In genomic region chr12:66746489-66747201, GRCh38 we compare ENCODE assay signal across 15 cellular contexts.
DNase-seq lines count a peak whose midpoint lies in the region; ATAC-seq and TF ChIP-seq lines count a peak whose summit lies in the region.
"Had no signal": no experiment of that assay in that cellular context is flagged by ENCODE, and none has a peak within 500 bp of the region (broad histone marks: within the 10 kb centered on the region; RNA-seq: fewer than 3 reads in every experiment).

No MANE protein-coding gene starts in this region.

- CTCF ChIA-PET in WTC11 (lab: Charles Lee) = no interaction called here

- H3K9me3 Mint-ChIP-seq in WTC11 = no peaks in the 10 kb centered on the region
- H3K9me3 Mint-ChIP-seq: H9, HFFc6 had no signal

- H3K27me3 Mint-ChIP-seq in WTC11 (ENCODE audit: low read depth) = no peaks in the 10 kb centered on the region

- H3K56ac ChIP-seq in mesendoderm (ENCODE audit: low read length) = no peak overlapping the region

- H3K4me2 ChIP-seq in mesendoderm (ENCODE audit: low read length) = no peak overlapping the region

- TF ChIP-seq CTCF in WTC11 (IDR thresholded peaks at IDR 0.05) = no peak

- H3K79me1 ChIP-seq in mesendoderm (ENCODE audit: low read length) = no peaks in the 10 kb centered on the region

- H4K5ac ChIP-seq in mesendoderm (ENCODE audit: low read length) = no peak overlapping the region

- H3K18ac ChIP-seq in mesendoderm (ENCODE audit: low read length) = no peak overlapping the region

- no peak overlapping the region for H3K27ac ChIP-seq in mesendoderm (ENCODE audit: low read depth, low read length)

- no peak overlapping the region for H3K9ac ChIP-seq in mesendoderm (ENCODE audit: low read length)

- peaks cover 14% of the 10 kb centered on the region for H3K4me1 Mint-ChIP-seq in WTC11

- no peak overlapping the region for H3K4me3 Mint-ChIP-seq in WTC11
- H3K4me3 Mint-ChIP-seq: B cell; CD4-positive, alpha-beta T cell; H9; HFFc6 had no signal

- no peak overlapping the region for H4K8ac ChIP-seq in mesendoderm (ENCODE audit: low read depth, low read length)

- peak; percentile 7 for DNase-seq in H7
- DNase-seq in NCI-H69 (lab: John Stamatoyannopoulos, UW) = peak; percentile 49
- no peak for DNase-seq in WTC11 (ENCODE audit: low spot score)
- peak; percentile 60 for DNase-seq in mesendoderm
- DNase-seq in effector CD4-positive, alpha-beta T cell = no peak
- DNase-seq: C1 segment of cervical spinal cord; CD4-positive, alpha-beta T cell; DND-41; GF-D8; H9; HFFc6 had no signal

- no peak overlapping the region for H2BK15ac ChIP-seq in mesendoderm (replicated peaks; ENCODE audit: low read depth)

- no peak overlapping the region for H2AK5ac ChIP-seq in mesendoderm (ENCODE audit: low read length)

- H3K4me3 ChIP-seq in H7 (ENCODE audit: insufficient read depth, low read depth, low read length) (no peak overlapping the region), mesendoderm (ENCODE audit: low read length) (no peak overlapping the region)
- H3K4me3 ChIP-seq: K562 had no signal

- H3K23ac ChIP-seq in mesendoderm (ENCODE audit: low read length) = no peak overlapping the region

- H3K36me3 ChIP-seq in H7 (replicated peaks; ENCODE audit: control insufficient read depth, insufficient read depth, low read length) (no peaks in the 10 kb centered on the region), mesendoderm (ENCODE audit: control insufficient read depth, insufficient read depth, low read length) (no peaks in the 10 kb centered on the region)

- no peak overlapping the region for H3K4ac ChIP-seq in mesendoderm (ENCODE audit: low read depth, low read length)

- no peaks in the 10 kb centered on the region for H3K36me3 Mint-ChIP-seq in WTC11

- peaks cover 3% of the 10 kb centered on the region for H3K4me1 ChIP-seq in mesendoderm (ENCODE audit: control insufficient read depth, low read depth, low read length)

- no peak overlapping the region for H3K27ac Mint-ChIP-seq in WTC11
- H3K27ac Mint-ChIP-seq: B cell; CD4-positive, alpha-beta T cell; H9; HFFc6 had no signal

- H3K79me2 ChIP-seq in mesendoderm (ENCODE audit: control insufficient read depth, insufficient read depth, low read length) = no peaks in the 10 kb centered on the region

- H3K27me3 ChIP-seq in H7 (ENCODE audit: control insufficient read depth, insufficient read depth, low read length) (no peaks in the 10 kb centered on the region), mesendoderm (ENCODE audit: insufficient read depth, low read length, poor library complexity) (peaks cover 5% of the 10 kb centered on the region)

- WGBS in mesendoderm (ENCODE audit: extremely low coverage, insufficient coverage, low lambda C conversion rate) = no CpG with 5 or more reads among the region's 1 CpG

- H2BK5ac ChIP-seq in mesendoderm (ENCODE audit: low read length) = no peak overlapping the region

- ATAC-seq in WTC11 (peak; percentile 60), HG03135 (IDR thresholded peaks at IDR 0.05; ENCODE audit: unreplicated experiment) (no peak)
- no peak for ATAC-seq in activated CD4-positive, CD25-positive, alpha-beta regulatory T cell treated with anti-CD3 and anti-CD28 coated beads, Interleukin-2, amount 50 U/mL, for 24 hours
- ATAC-seq: K562 had no signal

- POLR2A ChIA-PET in WTC11 (lab: Charles Lee) = no interaction called here

- H2BK120ac ChIP-seq in mesendoderm (ENCODE audit: low read depth, low read length) = no peak overlapping the region

TF ChIP-seq in WTC11, 78 proteins besides CTCF, POLR2A, EP300 and RAD21:
- TF ChIP-seq JAZF1 (CRISPR knock-in tag; IDR thresholded peaks at IDR 0.05) = no peak
- no peak for TF ChIP-seq TP53 (CRISPR knock-in tag; IDR thresholded peaks at IDR 0.05)
- no peak for TF ChIP-seq E2F5 (CRISPR knock-in tag; IDR thresholded peaks at IDR 0.05)
- no peak for TF ChIP-seq GRHL2 (CRISPR knock-in tag; IDR thresholded peaks at IDR 0.05; ENCODE audit: insufficient replicate concordance, severe bottlenecking)
- TF ChIP-seq, protein P1, sequence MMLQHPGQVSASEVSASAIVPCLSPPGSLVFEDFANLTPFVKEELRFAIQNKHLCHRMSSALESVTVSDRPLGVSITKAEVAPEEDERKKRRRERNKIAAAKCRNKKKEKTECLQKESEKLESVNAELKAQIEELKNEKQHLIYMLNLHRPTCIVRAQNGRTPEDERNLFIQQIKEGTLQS (CRISPR knock-in tag; conservative IDR thresholded peaks at IDR 0.05) = no peak
- TF ChIP-seq, protein P2, sequence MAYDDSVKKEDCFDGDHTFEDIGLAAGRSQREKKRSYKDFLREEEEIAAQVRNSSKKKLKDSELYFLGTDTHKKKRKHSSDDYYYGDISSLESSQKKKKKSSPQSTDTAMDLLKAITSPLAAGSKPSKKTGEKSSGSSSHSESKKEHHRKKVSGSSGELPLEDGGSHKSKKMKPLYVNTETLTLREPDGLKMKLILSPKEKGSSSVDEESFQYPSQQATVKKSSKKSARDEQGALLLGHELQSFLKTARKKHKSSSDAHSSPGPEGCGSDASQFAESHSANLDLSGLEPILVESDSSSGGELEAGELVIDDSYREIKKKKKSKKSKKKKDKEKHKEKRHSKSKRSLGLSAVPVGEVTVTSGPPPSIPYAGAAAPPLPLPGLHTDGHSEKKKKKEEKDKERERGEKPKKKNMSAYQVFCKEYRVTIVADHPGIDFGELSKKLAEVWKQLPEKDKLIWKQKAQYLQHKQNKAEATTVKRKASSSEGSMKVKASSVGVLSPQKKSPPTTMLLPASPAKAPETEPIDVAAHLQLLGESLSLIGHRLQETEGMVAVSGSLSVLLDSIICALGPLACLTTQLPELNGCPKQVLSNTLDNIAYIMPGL (CRISPR knock-in tag; IDR thresholded peaks at IDR 0.05) = no peak
- TF ChIP-seq NFE2L1 (CRISPR knock-in tag; IDR thresholded peaks at IDR 0.05) = no peak
- no peak for TF ChIP-seq ESRRA (CRISPR knock-in tag; IDR thresholded peaks at IDR 0.05; ENCODE audit: borderline replicate concordance)
- TF ChIP-seq ZNF396 (CRISPR knock-in tag; IDR thresholded peaks at IDR 0.05; ENCODE audit: borderline replicate concordance) = no peak
- no peak for TF ChIP-seq CREM (CRISPR knock-in tag; IDR thresholded peaks at IDR 0.05)
- TF ChIP-seq E2F1 (CRISPR knock-in tag; IDR thresholded peaks at IDR 0.05) = no peak
- TF ChIP-seq MYBL2 (CRISPR knock-in tag; IDR thresholded peaks at IDR 0.05) = no peak
- no peak for TF ChIP-seq HMGA2 (CRISPR knock-in tag; IDR thresholded peaks at IDR 0.05)
- no peak for TF ChIP-seq CBFB (CRISPR knock-in tag; IDR thresholded peaks at IDR 0.05; ENCODE audit: low read depth)
- TF ChIP-seq RELA (CRISPR knock-in tag; IDR thresholded peaks at IDR 0.05; ENCODE audit: borderline replicate concordance) = no peak
- no peak for TF ChIP-seq RORB (CRISPR knock-in tag; IDR thresholded peaks at IDR 0.05)
- no peak for TF ChIP-seq OVOL2 (CRISPR knock-in tag; IDR thresholded peaks at IDR 0.05; ENCODE audit: borderline replicate concordance)
- TF ChIP-seq FOXP1 (CRISPR knock-in tag; IDR thresholded peaks at IDR 0.05; ENCODE audit: borderline replicate concordance) = no peak
- TF ChIP-seq ZMAT4 (CRISPR knock-in tag; IDR thresholded peaks at IDR 0.05) = no peak

Comparison
In these comparisons a context has a peak if more than half of its experiments do, and no peak if none do; other contexts are left out.
1. DNase-seq: peak in H7 (single experiment), NCI-H69 (single experiment) and mesendoderm (single experiment); none in WTC11 (single experiment) and effector CD4-positive, alpha-beta T cell (single experiment).